ENCODE assay signal across 1 cellular context in the genomic region with DNA sequence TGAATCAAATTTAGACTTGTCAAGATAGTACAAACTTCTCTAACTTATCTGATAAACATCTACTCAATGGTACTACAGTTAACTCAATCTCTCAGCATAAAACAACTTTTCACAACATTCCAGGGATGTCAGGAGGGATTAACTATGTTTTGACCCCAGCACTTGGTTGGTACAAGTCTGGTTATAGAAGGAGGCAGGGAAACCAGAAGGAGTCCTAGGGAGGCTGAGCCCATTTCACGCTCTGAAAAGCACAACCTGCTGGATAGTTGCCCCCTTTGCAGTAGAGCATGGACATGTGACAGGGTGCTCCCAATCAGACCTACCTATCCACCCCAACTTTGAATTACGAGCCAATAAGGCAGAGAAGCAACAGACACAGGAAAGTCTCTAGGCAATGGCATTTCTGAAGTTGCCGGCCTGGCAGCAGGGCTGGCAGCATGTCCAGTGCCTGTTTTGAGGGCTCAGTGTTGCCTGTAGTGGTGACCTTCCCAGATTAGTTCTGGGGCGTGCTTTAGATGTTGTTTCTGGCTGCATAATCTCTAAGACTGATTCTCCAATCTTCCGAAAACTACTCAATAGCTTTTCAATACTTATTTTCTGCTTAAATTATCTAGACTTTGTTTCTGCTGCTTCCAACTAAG.
TF ChIP-seq lines count a peak whose summit lies in the region.

No MANE protein-coding gene starts in this region.

TF ChIP-seq in HepG2, 621 proteins besides CTCF, POLR2A, EP300 and RAD21:
- TF ChIP-seq RAD51 (IDR thresholded peaks at IDR 0.05; ENCODE audit: borderline replicate concordance) (no peak), NFKB2 (CRISPR knock-in tag; IDR thresholded peaks at IDR 0.05; ENCODE audit: borderline replicate concordance) (no peak), ZC3H4 (CRISPR knock-in tag; IDR thresholded peaks at IDR 0.05; ENCODE audit: borderline replicate concordance) (no peak), SP1 (IDR thresholded peaks at IDR 0.05) (no peak), SP1 (CRISPR knock-in tag; IDR thresholded peaks at IDR 0.05) (no peak), ARID2 (CRISPR knock-in tag; IDR thresholded peaks at IDR 0.05; ENCODE audit: borderline replicate concordance) (no peak), TCF12 (IDR thresholded peaks at IDR 0.05) (no peak), TCF12 (CRISPR knock-in tag; IDR thresholded peaks at IDR 0.05) (no peak), ZNF12 (CRISPR knock-in tag; IDR thresholded peaks at IDR 0.05) (no peak)
- TF ChIP-seq, protein P1, sequence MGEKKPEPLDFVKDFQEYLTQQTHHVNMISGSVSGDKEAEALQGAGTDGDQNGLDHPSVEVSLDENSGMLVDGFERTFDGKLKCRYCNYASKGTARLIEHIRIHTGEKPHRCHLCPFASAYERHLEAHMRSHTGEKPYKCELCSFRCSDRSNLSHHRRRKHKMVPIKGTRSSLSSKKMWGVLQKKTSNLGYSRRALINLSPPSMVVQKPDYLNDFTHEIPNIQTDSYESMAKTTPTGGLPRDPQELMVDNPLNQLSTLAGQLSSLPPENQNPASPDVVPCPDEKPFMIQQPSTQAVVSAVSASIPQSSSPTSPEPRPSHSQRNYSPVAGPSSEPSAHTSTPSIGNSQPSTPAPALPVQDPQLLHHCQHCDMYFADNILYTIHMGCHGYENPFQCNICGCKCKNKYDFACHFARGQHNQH (CRISPR knock-in tag; IDR thresholded peaks at IDR 0.05): no peak
- TF ChIP-seq, protein P2, sequence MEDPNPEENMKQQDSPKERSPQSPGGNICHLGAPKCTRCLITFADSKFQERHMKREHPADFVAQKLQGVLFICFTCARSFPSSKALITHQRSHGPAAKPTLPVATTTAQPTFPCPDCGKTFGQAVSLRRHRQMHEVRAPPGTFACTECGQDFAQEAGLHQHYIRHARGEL (CRISPR knock-in tag; IDR thresholded peaks at IDR 0.05): no peak
- TF ChIP-seq, protein P3, sequence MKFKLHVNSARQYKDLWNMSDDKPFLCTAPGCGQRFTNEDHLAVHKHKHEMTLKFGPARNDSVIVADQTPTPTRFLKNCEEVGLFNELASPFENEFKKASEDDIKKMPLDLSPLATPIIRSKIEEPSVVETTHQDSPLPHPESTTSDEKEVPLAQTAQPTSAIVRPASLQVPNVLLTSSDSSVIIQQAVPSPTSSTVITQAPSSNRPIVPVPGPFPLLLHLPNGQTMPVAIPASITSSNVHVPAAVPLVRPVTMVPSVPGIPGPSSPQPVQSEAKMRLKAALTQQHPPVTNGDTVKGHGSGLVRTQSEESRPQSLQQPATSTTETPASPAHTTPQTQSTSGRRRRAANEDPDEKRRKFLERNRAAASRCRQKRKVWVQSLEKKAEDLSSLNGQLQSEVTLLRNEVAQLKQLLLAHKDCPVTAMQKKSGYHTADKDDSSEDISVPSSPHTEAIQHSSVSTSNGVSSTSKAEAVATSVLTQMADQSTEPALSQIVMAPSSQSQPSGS (CRISPR knock-in tag; IDR thresholded peaks at IDR 0.05): no peak
- TF ChIP-seq, protein P4, sequence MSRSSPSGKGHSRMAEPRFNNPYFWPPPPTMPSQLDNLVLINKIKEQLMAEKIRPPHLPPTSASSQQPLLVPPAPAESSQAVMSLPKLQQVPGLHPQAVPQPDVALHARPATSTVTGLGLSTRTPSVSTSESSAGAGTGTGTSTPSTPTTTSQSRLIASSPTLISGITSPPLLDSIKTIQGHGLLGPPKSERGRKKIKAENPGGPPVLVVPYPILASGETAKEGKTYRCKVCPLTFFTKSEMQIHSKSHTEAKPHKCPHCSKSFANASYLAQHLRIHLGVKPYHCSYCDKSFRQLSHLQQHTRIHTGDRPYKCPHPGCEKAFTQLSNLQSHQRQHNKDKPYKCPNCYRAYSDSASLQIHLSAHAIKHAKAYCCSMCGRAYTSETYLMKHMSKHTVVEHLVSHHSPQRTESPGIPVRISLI (CRISPR knock-in tag; IDR thresholded peaks at IDR 0.05; ENCODE audit: borderline replicate concordance): no peak
